ENCODE assay signal across 26 cellular contexts in genomic region chr20:53515749-53516148, GRCh38.
"Had no signal": no experiment of that assay in that cellular context is flagged by ENCODE, and none has a peak within 500 bp of the region (broad histone marks: within the 10 kb centered on the region; RNA-seq: fewer than 3 reads in every experiment).

No MANE protein-coding gene starts in this region.

- H3K4me2 ChIP-seq: neural progenitor cell, smooth muscle cell had no signal

- H3K4me1 Mint-ChIP-seq: memory B cell; naive B cell; stimulated activated naive CD8-positive, alpha-beta T cell treated with anti-CD3 and anti-CD28 coated beads, Interleukin-15, amount 100 ng/mL, for 72 hours had no signal

- H3K4me3 Mint-ChIP-seq: dendritic cell treated with granulocyte-macrophage colony-stimulating factor and Interleukin-4, amounts not matched to agents 40 ng/mL and 50 ng/mL, for 4 days; endodermal cell; memory B cell; naive B cell; natural killer cell treated with Interleukin-12 subunit alpha and Interleukin-12 subunit beta and Interleukin-15 and Interleukin-18, amount 100 ng/mL, for 72 hours; neural progenitor cell; stimulated activated naive CD8-positive, alpha-beta T cell treated with anti-CD3 and anti-CD28 coated beads, Interleukin-15, amount 100 ng/mL, for 72 hours had no signal

- ATAC-seq: esophagus mucosa; gastrocnemius medialis; left lobe of liver; natural killer cell treated with Interleukin-12 subunit alpha and Interleukin-12 subunit beta and Interleukin-15 and Interleukin-18, amount 100 ng/mL, for 72 hours; sciatic nerve; stimulated activated naive CD8-positive, alpha-beta T cell treated with anti-CD3 and anti-CD28 coated beads, Interleukin-15, amount 100 ng/mL, for 72 hours had no signal

- H3K9me3 ChIP-seq: gastrocnemius medialis, suprapubic skin, transverse colon had no signal

- H3K27ac Mint-ChIP-seq: dendritic cell treated with granulocyte-macrophage colony-stimulating factor and Interleukin-4, amounts not matched to agents 40 ng/mL and 50 ng/mL, for 4 days; endodermal cell; memory B cell; naive B cell; natural killer cell treated with Interleukin-12 subunit alpha and Interleukin-12 subunit beta and Interleukin-15 and Interleukin-18, amount 100 ng/mL, for 72 hours; neural progenitor cell; progenitor cell of endocrine pancreas; stimulated activated naive CD8-positive, alpha-beta T cell treated with anti-CD3 and anti-CD28 coated beads, Interleukin-15, amount 100 ng/mL, for 72 hours had no signal

- H3K36me3 ChIP-seq: gastrocnemius medialis, neural progenitor cell, suprapubic skin, transverse colon had no signal

- H2AFZ ChIP-seq: neural progenitor cell, parathyroid adenoma had no signal

- H3K79me2 ChIP-seq: parathyroid adenoma had no signal

- H3K4me1 ChIP-seq: gastrocnemius medialis, neural progenitor cell, parathyroid adenoma, suprapubic skin had no signal

- H3K27me3 ChIP-seq: gastrocnemius medialis, neural progenitor cell, suprapubic skin, transverse colon had no signal

- H3K27ac ChIP-seq: epithelial cell of prostate, gastrocnemius medialis, neural progenitor cell, parathyroid adenoma, suprapubic skin, transverse colon had no signal

- H3K36me3 Mint-ChIP-seq: memory B cell; naive B cell; natural killer cell treated with Interleukin-12 subunit alpha and Interleukin-12 subunit beta and Interleukin-15 and Interleukin-18, amount 100 ng/mL, for 72 hours; neural progenitor cell had no signal

- H3K9ac ChIP-seq: neural progenitor cell, parathyroid adenoma had no signal

- H3K4me3 ChIP-seq: gastrocnemius medialis, lung, neural progenitor cell, smooth muscle cell, suprapubic skin, transverse colon had no signal

- H3K27me3 Mint-ChIP-seq: dendritic cell treated with granulocyte-macrophage colony-stimulating factor and Interleukin-4, amounts not matched to agents 40 ng/mL and 50 ng/mL, for 4 days; memory B cell; progenitor cell of endocrine pancreas; stimulated activated naive CD8-positive, alpha-beta T cell treated with anti-CD3 and anti-CD28 coated beads, Interleukin-15, amount 100 ng/mL, for 72 hours had no signal

- H3K9me3 Mint-ChIP-seq: dendritic cell treated with granulocyte-macrophage colony-stimulating factor and Interleukin-4, amounts not matched to agents 40 ng/mL and 50 ng/mL, for 4 days; memory B cell; natural killer cell treated with Interleukin-12 subunit alpha and Interleukin-12 subunit beta and Interleukin-15 and Interleukin-18, amount 100 ng/mL, for 72 hours; neural progenitor cell; stimulated activated naive CD8-positive, alpha-beta T cell treated with anti-CD3 and anti-CD28 coated beads, Interleukin-15, amount 100 ng/mL, for 72 hours had no signal

- DNase-seq: effector CD8-positive, alpha-beta T cell; endodermal cell; foreskin fibroblast; gastrocnemius medialis; kidney; naive B cell; stimulated activated CD4-positive, alpha-beta T cell treated with anti-CD3 and anti-CD28 coated beads, Interleukin-12 subunit alpha, Interleukin-12 subunit beta, amount 100 ng/mL, for 4 hours; stimulated activated CD4-positive, alpha-beta T cell treated with anti-CD3 and anti-CD28 coated beads, Interleukin-1b, Interleukin-23, amount 100 ng/mL, for 48 hours; stimulated activated CD4-positive, alpha-beta T cell treated with anti-CD3 and anti-CD28 coated beads, Interleukin-4, amount 100 ng/mL, for 1 hour; stimulated activated CD8-positive, alpha-beta memory T cell treated with anti-CD3 and anti-CD28 coated beads, Interleukin-4, amount 100 ng/mL, for 48 hours; stimulated activated naive CD4-positive, alpha-beta T cell; stimulated activated naive CD8-positive, alpha-beta T cell treated with anti-CD3 and anti-CD28 coated beads, Interleukin-15, amount 100 ng/mL, for 72 hours; transverse colon had no signal
